Comparison of ENCODE assay signal across 10 cellular contexts in genomic region chr2:25453199-25453903, GRCh38.
DNase-seq lines count a peak whose midpoint lies in the region; ATAC-seq and TF ChIP-seq lines count a peak whose summit lies in the region.
"Had no signal": no experiment of that assay in that cellular context is flagged by ENCODE, and none has a peak within 500 bp of the region (broad histone marks: within the 10 kb centered on the region; RNA-seq: fewer than 3 reads in every experiment).

No MANE protein-coding gene starts in this region.

- H3K27me3 ChIP-seq in brain microvascular endothelial cell (replicated peaks) (no peaks in the 10 kb centered on the region), stomach (no peaks in the 10 kb centered on the region)
- H3K27me3 ChIP-seq: pancreas had no signal

- no peak for TF ChIP-seq POLR2A in stomach (IDR thresholded peaks at IDR 0.05)

- H3K4me3 Mint-ChIP-seq in activated T-helper 1 cell treated with anti-CD3 and anti-CD28 coated beads, Interleukin-12 subunit alpha, Interleukin-12 subunit beta, Interleukin-2, Interleukin-4 antibody, amounts not matched to agents 30 ng/mL and 10 ng/mL and 1 ng/mL, durations not matched to agents 14 hours and 24 hours and 36 hours: peak overlapping the region; percentile 51

- H3K9me3 ChIP-seq in stomach: no peaks in the 10 kb centered on the region
- H3K9me3 ChIP-seq: pancreas had no signal

- peak overlapping the region; percentile 90 for H3K27ac Mint-ChIP-seq in activated T-helper 1 cell treated with anti-CD3 and anti-CD28 coated beads, Interleukin-12 subunit alpha, Interleukin-12 subunit beta, Interleukin-2, Interleukin-4 antibody, amounts not matched to agents 30 ng/mL and 10 ng/mL and 1 ng/mL, durations not matched to agents 14 hours and 24 hours and 36 hours

- TF ChIP-seq CTCF in brain microvascular endothelial cell (IDR thresholded peaks at IDR 0.05; ENCODE audit: low read depth, low read length, missing control alignments) (no peak), stomach (IDR thresholded peaks at IDR 0.05) (no peak)

- peaks cover 42% of the 10 kb centered on the region for H3K4me1 Mint-ChIP-seq in activated T-helper 1 cell treated with anti-CD3 and anti-CD28 coated beads, Interleukin-12 subunit alpha, Interleukin-12 subunit beta, Interleukin-2, Interleukin-4 antibody, amounts not matched to agents 30 ng/mL and 10 ng/mL and 1 ng/mL, durations not matched to agents 14 hours and 24 hours and 36 hours (ENCODE audit: low read depth)

- no peak overlapping the region for H3K4me3 ChIP-seq in brain microvascular endothelial cell (ENCODE audit: low read depth, low read length)
- no peak overlapping the region for H3K4me3 ChIP-seq in stomach
- H3K4me3 ChIP-seq: pancreas had no signal

- no peak for TF ChIP-seq EP300 in stomach (IDR thresholded peaks at IDR 0.05)

- in situ Hi-C loops in brain microvascular endothelial cell (cut with HindIII; ENCODE audit: low pct_ligation_motif_present, low sequenced_read_pairs): no loop called here

- H3K4me1 ChIP-seq in stomach: peaks cover 0 to 19% (median 4%) of the 10 kb centered on the region in 4 donors

- WGBS in stomach, 5 donors: 67 to 87% (median 84%) methylated on average over 3 of the region's 3 CpGs

- H3K27me3 Mint-ChIP-seq in activated T-helper 1 cell treated with anti-CD3 and anti-CD28 coated beads, Interleukin-12 subunit alpha, Interleukin-12 subunit beta, Interleukin-2, Interleukin-4 antibody, amounts not matched to agents 30 ng/mL and 10 ng/mL and 1 ng/mL, durations not matched to agents 14 hours and 24 hours and 36 hours (ENCODE audit: insufficient read depth): no peaks in the 10 kb centered on the region

- peak; percentile 69 for ATAC-seq in HG02973 (IDR thresholded peaks at IDR 0.05; ENCODE audit: unreplicated experiment)

- H3K27ac ChIP-seq in brain microvascular endothelial cell (no peak overlapping the region), stomach (peak overlapping the region in 1 of 5 donors; percentile 40)
- H3K27ac ChIP-seq: epithelial cell of prostate, pancreas had no signal

- no peaks in the 10 kb centered on the region for H3K36me3 ChIP-seq in brain microvascular endothelial cell (replicated peaks)
- H3K36me3 ChIP-seq in stomach: peaks cover 0 to 4% (median 0%) of the 10 kb centered on the region in 4 donors
- H3K36me3 ChIP-seq: pancreas had no signal

- DNase-seq in activated CD4-positive, alpha-beta T cell treated with anti-CD3 and anti-CD28 coated beads for 48 hours: peak; percentile 58
- no peak for DNase-seq in activated CD4-positive, alpha-beta T cell treated with anti-CD3 and anti-CD28 coated beads, Interleukin-2, amount 50 U/mL, for 4 hours
- DNase-seq in activated T-helper 1 cell treated with anti-CD3 and anti-CD28 coated beads, Interleukin-12 subunit alpha, Interleukin-12 subunit beta, Interleukin-2, Interleukin-4 antibody, amounts not matched to agents 30 ng/mL and 10 ng/mL and 1 ng/mL, durations not matched to agents 14 hours and 24 hours and 36 hours (ENCODE audit: low spot score): peak; percentile 24
- peak; percentile 46 for DNase-seq in stimulated activated CD8-positive, alpha-beta memory T cell treated with anti-CD3 and anti-CD28 coated beads, Interleukin-4, amount 100 ng/mL, for 48 hours
- no peak for DNase-seq in NCI-H2196 (lab: John Stamatoyannopoulos, UW; ENCODE audit: unreplicated experiment)
- DNase-seq in brain microvascular endothelial cell: no peak
- DNase-seq in stomach: no peak
- DNase-seq: pancreas had no signal

- intact Hi-C loops in activated T-helper 1 cell treated with anti-CD3 and anti-CD28 coated beads, Interleukin-12 subunit alpha, Interleukin-12 subunit beta, Interleukin-2, Interleukin-4 antibody, amounts not matched to agents 30 ng/mL and 10 ng/mL and 1 ng/mL, durations not matched to agents 14 hours and 24 hours and 36 hours (cut with micrococcal nuclease): loop anchor here (1.0 to 10.0 kb wide), 11 partner anchors 69 to 425 kb away; partner anchors contain the start of gene ASXL2
- intact Hi-C loops in stomach (cut with DNase I; ENCODE audit: low total_unique reads): no loop called here

- peaks cover 27% of the 10 kb centered on the region for H3K36me3 Mint-ChIP-seq in activated T-helper 1 cell treated with anti-CD3 and anti-CD28 coated beads, Interleukin-12 subunit alpha, Interleukin-12 subunit beta, Interleukin-2, Interleukin-4 antibody, amounts not matched to agents 30 ng/mL and 10 ng/mL and 1 ng/mL, durations not matched to agents 14 hours and 24 hours and 36 hours (ENCODE audit: low read depth)

- H3K9me3 Mint-ChIP-seq in activated T-helper 1 cell treated with anti-CD3 and anti-CD28 coated beads, Interleukin-12 subunit alpha, Interleukin-12 subunit beta, Interleukin-2, Interleukin-4 antibody, amounts not matched to agents 30 ng/mL and 10 ng/mL and 1 ng/mL, durations not matched to agents 14 hours and 24 hours and 36 hours: no peaks in the 10 kb centered on the region

Comparison
In these comparisons a context has a peak if more than half of its experiments do, and no peak if none do; other contexts are left out.
1. DNase-seq: peak in activated CD4-positive, alpha-beta T cell treated with anti-CD3 and anti-CD28 coated beads for 48 hours (single experiment), activated T-helper 1 cell treated with anti-CD3 and anti-CD28 coated beads, Interleukin-12 subunit alpha, Interleukin-12 subunit beta, Interleukin-2, Interleukin-4 antibody, amounts not matched to agents 30 ng/mL and 10 ng/mL and 1 ng/mL, durations not matched to agents 14 hours and 24 hours and 36 hours (single experiment) and stimulated activated CD8-positive, alpha-beta memory T cell treated with anti-CD3 and anti-CD28 coated beads, Interleukin-4, amount 100 ng/mL, for 48 hours (single experiment); none in activated CD4-positive, alpha-beta T cell treated with anti-CD3 and anti-CD28 coated beads, Interleukin-2, amount 50 U/mL, for 4 hours (0 of 2), NCI-H2196 (single experiment), brain microvascular endothelial cell (single experiment) and stomach (single experiment).